ENCODE assay signal across 1 cellular context in genomic region chr10:78523453-78523852, GRCh38.
A peak's percentile ranks its signal among the peaks of the same experiment; 100 is the strongest.
TF ChIP-seq lines count a peak whose summit lies in the region.

No MANE protein-coding gene starts in this region.

TF ChIP-seq in HepG2, 621 proteins besides CTCF, POLR2A, EP300 and RAD21:
- TF ChIP-seq NFIB (CRISPR knock-in tag; IDR thresholded peaks at IDR 0.05; ENCODE audit: borderline replicate concordance), result no peak
- TF ChIP-seq, protein P1, sequence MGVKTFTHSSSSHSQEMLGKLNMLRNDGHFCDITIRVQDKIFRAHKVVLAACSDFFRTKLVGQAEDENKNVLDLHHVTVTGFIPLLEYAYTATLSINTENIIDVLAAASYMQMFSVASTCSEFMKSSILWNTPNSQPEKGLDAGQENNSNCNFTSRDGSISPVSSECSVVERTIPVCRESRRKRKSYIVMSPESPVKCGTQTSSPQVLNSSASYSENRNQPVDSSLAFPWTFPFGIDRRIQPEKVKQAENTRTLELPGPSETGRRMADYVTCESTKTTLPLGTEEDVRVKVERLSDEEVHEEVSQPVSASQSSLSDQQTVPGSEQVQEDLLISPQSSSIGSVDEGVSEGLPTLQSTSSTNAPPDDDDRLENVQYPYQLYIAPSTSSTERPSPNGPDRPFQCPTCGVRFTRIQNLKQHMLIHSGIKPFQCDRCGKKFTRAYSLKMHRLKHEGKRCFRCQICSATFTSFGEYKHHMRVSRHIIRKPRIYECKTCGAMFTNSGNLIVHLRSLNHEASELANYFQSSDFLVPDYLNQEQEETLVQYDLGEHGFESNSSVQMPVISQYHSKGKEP (CRISPR knock-in tag; IDR thresholded peaks at IDR 0.05), result no peak
- TF ChIP-seq, protein P2, sequence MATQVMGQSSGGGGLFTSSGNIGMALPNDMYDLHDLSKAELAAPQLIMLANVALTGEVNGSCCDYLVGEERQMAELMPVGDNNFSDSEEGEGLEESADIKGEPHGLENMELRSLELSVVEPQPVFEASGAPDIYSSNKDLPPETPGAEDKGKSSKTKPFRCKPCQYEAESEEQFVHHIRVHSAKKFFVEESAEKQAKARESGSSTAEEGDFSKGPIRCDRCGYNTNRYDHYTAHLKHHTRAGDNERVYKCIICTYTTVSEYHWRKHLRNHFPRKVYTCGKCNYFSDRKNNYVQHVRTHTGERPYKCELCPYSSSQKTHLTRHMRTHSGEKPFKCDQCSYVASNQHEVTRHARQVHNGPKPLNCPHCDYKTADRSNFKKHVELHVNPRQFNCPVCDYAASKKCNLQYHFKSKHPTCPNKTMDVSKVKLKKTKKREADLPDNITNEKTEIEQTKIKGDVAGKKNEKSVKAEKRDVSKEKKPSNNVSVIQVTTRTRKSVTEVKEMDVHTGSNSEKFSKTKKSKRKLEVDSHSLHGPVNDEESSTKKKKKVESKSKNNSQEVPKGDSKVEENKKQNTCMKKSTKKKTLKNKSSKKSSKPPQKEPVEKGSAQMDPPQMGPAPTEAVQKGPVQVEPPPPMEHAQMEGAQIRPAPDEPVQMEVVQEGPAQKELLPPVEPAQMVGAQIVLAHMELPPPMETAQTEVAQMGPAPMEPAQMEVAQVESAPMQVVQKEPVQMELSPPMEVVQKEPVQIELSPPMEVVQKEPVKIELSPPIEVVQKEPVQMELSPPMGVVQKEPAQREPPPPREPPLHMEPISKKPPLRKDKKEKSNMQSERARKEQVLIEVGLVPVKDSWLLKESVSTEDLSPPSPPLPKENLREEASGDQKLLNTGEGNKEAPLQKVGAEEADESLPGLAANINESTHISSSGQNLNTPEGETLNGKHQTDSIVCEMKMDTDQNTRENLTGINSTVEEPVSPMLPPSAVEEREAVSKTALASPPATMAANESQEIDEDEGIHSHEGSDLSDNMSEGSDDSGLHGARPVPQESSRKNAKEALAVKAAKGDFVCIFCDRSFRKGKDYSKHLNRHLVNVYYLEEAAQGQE (IDR thresholded peaks at IDR 0.05; ENCODE audit: borderline replicate concordance in 1 of 2, low read depth in 1 of 2, low read length in 2 of 2), result no peak
- TF ChIP-seq MEIS2 (CRISPR knock-in tag; IDR thresholded peaks at IDR 0.05), result no peak
- no peak for TF ChIP-seq KDM5A (IDR thresholded peaks at IDR 0.05; ENCODE audit: borderline replicate concordance, low read length)
- TF ChIP-seq ELF3 (CRISPR knock-in tag; IDR thresholded peaks at IDR 0.05), result peak; percentile 48; the same call in 1 of the 2 replicates
- TF ChIP-seq SKIL (CRISPR knock-in tag; IDR thresholded peaks at IDR 0.05; ENCODE audit: borderline replicate concordance), result no peak
- peak; percentile 71 for TF ChIP-seq FOSL2 (CRISPR knock-in tag; IDR thresholded peaks at IDR 0.05)
- 0 out of 2 replicates have a peak, but pooled peaks have one; percentile 4 for TF ChIP-seq BHLHE40 (IDR thresholded peaks at IDR 0.05; ENCODE audit: low read length)
- TF ChIP-seq, protein P3, sequence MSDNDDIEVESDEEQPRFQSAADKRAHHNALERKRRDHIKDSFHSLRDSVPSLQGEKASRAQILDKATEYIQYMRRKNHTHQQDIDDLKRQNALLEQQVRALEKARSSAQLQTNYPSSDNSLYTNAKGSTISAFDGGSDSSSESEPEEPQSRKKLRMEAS (IDR thresholded peaks at IDR 0.05), result peak; percentile 30; the same call in 1 of the 2 replicates
- TF ChIP-seq TFE3 (CRISPR knock-in tag; IDR thresholded peaks at IDR 0.05), result 0 out of 2 replicates have a peak, but pooled peaks have one; percentile 40
- no peak for TF ChIP-seq ZBTB7B (CRISPR knock-in tag; IDR thresholded peaks at IDR 0.05)
- TF ChIP-seq, protein P4, sequence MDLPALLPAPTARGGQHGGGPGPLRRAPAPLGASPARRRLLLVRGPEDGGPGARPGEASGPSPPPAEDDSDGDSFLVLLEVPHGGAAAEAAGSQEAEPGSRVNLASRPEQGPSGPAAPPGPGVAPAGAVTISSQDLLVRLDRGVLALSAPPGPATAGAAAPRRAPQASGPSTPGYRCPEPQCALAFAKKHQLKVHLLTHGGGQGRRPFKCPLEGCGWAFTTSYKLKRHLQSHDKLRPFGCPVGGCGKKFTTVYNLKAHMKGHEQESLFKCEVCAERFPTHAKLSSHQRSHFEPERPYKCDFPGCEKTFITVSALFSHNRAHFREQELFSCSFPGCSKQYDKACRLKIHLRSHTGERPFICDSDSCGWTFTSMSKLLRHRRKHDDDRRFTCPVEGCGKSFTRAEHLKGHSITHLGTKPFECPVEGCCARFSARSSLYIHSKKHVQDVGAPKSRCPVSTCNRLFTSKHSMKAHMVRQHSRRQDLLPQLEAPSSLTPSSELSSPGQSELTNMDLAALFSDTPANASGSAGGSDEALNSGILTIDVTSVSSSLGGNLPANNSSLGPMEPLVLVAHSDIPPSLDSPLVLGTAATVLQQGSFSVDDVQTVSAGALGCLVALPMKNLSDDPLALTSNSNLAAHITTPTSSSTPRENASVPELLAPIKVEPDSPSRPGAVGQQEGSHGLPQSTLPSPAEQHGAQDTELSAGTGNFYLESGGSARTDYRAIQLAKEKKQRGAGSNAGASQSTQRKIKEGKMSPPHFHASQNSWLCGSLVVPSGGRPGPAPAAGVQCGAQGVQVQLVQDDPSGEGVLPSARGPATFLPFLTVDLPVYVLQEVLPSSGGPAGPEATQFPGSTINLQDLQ (CRISPR knock-in tag; IDR thresholded peaks at IDR 0.05), result no peak
- no peak for TF ChIP-seq SSRP1 (CRISPR knock-in tag; IDR thresholded peaks at IDR 0.05)
- peak; percentile 50; the same call in 1 of the 2 replicates for TF ChIP-seq ZNF644 (CRISPR knock-in tag; IDR thresholded peaks at IDR 0.05; ENCODE audit: low read depth)
- TF ChIP-seq CC2D1A (CRISPR knock-in tag; IDR thresholded peaks at IDR 0.05), result no peak
- no peak for TF ChIP-seq ZNF468 (CRISPR knock-in tag; IDR thresholded peaks at IDR 0.05)
- TF ChIP-seq, protein P5, sequence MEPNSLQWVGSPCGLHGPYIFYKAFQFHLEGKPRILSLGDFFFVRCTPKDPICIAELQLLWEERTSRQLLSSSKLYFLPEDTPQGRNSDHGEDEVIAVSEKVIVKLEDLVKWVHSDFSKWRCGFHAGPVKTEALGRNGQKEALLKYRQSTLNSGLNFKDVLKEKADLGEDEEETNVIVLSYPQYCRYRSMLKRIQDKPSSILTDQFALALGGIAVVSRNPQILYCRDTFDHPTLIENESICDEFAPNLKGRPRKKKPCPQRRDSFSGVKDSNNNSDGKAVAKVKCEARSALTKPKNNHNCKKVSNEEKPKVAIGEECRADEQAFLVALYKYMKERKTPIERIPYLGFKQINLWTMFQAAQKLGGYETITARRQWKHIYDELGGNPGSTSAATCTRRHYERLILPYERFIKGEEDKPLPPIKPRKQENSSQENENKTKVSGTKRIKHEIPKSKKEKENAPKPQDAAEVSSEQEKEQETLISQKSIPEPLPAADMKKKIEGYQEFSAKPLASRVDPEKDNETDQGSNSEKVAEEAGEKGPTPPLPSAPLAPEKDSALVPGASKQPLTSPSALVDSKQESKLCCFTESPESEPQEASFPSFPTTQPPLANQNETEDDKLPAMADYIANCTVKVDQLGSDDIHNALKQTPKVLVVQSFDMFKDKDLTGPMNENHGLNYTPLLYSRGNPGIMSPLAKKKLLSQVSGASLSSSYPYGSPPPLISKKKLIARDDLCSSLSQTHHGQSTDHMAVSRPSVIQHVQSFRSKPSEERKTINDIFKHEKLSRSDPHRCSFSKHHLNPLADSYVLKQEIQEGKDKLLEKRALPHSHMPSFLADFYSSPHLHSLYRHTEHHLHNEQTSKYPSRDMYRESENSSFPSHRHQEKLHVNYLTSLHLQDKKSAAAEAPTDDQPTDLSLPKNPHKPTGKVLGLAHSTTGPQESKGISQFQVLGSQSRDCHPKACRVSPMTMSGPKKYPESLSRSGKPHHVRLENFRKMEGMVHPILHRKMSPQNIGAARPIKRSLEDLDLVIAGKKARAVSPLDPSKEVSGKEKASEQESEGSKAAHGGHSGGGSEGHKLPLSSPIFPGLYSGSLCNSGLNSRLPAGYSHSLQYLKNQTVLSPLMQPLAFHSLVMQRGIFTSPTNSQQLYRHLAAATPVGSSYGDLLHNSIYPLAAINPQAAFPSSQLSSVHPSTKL (CRISPR knock-in tag; IDR thresholded peaks at IDR 0.05), result 0 out of 2 replicates have a peak, but pooled peaks have one; percentile 30
- TF ChIP-seq HNRNPH1 (optimal IDR thresholded peaks at IDR 0.05; ENCODE audit: low read depth, low read length), result no peak
- TF ChIP-seq SAP130 (CRISPR knock-in tag; IDR thresholded peaks at IDR 0.05; ENCODE audit: low read depth), result peak; percentile 76
- TF ChIP-seq ZNF367 (CRISPR knock-in tag; IDR thresholded peaks at IDR 0.05; ENCODE audit: borderline replicate concordance), result no peak
- TF ChIP-seq, protein P6, sequence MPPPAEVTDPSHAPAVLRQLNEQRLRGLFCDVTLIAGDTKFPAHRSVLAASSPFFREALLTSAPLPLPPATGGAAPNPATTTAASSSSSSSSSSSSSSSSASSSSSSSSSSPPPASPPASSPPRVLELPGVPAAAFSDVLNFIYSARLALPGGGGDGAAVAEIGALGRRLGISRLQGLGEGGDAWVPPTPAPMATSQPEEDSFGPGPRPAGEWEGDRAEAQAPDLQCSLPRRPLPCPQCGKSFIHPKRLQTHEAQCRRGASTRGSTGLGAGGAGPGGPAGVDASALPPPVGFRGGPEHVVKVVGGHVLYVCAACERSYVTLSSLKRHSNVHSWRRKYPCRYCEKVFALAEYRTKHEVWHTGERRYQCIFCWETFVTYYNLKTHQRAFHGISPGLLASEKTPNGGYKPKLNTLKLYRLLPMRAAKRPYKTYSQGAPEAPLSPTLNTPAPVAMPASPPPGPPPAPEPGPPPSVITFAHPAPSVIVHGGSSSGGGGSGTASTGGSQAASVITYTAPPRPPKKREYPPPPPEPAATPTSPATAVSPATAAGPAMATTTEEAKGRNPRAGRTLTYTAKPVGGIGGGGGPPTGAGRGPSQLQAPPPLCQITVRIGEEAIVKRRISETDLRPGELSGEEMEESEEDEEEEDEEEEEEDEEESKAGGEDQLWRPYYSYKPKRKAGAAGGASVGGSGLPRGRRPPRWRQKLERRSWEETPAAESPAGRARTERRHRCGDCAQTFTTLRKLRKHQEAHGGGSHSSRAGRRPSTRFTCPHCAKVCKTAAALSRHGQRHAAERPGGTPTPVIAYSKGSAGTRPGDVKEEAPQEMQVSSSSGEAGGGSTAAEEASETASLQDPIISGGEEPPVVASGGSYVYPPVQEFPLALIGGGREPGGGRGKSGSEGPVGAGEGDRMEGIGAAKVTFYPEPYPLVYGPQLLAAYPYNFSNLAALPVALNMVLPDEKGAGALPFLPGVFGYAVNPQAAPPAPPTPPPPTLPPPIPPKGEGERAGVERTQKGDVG (CRISPR knock-in tag; IDR thresholded peaks at IDR 0.05; ENCODE audit: borderline replicate concordance), result no peak
- no peak for TF ChIP-seq ZNF556 (CRISPR knock-in tag; IDR thresholded peaks at IDR 0.05; ENCODE audit: borderline replicate concordance)
- no peak for TF ChIP-seq ZNF558 (CRISPR knock-in tag; IDR thresholded peaks at IDR 0.05; ENCODE audit: borderline replicate concordance)
- TF ChIP-seq RNF2 (conservative IDR thresholded peaks at IDR 0.05; ENCODE audit: low read depth), result 0 out of 2 replicates have a peak, but pooled peaks have one; percentile 45
